In the genomic region with DNA sequence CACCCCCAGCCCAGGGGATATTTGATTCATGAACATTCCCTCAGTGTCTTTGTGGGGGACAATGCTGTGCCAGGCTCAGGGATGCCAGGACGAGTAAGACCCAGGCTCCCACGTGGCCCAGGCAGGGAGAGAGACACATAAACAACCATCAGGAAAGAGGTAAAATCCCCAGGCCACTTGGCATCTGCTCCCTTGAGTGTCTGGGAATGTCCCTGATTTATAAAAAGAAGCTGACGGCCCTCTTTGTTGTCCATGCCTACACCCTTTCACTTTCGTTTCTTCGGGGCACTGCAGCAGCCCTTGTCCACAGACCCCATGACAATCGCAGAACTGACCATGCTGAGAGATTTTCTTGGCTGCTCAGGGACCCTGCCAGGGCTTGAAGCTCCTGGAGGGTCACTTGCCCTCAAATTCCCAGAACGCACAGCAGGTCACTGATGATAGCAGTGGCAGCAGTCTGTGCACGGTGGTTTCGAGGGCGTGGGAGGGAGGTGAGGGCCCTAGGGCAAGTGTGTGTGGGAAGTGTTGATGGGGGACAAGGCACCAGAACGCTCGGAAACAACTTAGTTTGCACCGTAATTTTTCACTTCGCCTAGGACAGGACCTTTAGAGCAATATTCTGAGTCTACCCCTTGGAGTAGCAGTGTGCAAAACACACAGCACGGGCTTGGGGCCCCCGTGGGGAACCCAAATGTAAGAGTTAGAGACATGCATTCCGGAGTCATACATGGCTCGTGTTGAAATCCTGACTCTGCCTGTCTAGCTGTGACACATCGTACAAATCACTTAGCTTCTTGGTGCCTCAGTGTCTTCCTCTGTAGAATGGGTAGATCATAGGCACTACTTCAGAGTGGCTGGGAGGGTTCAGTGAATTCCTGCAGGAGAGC, we compare ENCODE assay signal across 1 cellular context.
TF ChIP-seq lines count a peak whose summit lies in the region.

No MANE protein-coding gene starts in this region.

TF ChIP-seq in SK-N-SH treated with all-trans-retinoic acid at 6 μM for 48 hours, 23 proteins besides CTCF, POLR2A, EP300 and RAD21 (continued from another document):
- TF ChIP-seq, protein P1, sequence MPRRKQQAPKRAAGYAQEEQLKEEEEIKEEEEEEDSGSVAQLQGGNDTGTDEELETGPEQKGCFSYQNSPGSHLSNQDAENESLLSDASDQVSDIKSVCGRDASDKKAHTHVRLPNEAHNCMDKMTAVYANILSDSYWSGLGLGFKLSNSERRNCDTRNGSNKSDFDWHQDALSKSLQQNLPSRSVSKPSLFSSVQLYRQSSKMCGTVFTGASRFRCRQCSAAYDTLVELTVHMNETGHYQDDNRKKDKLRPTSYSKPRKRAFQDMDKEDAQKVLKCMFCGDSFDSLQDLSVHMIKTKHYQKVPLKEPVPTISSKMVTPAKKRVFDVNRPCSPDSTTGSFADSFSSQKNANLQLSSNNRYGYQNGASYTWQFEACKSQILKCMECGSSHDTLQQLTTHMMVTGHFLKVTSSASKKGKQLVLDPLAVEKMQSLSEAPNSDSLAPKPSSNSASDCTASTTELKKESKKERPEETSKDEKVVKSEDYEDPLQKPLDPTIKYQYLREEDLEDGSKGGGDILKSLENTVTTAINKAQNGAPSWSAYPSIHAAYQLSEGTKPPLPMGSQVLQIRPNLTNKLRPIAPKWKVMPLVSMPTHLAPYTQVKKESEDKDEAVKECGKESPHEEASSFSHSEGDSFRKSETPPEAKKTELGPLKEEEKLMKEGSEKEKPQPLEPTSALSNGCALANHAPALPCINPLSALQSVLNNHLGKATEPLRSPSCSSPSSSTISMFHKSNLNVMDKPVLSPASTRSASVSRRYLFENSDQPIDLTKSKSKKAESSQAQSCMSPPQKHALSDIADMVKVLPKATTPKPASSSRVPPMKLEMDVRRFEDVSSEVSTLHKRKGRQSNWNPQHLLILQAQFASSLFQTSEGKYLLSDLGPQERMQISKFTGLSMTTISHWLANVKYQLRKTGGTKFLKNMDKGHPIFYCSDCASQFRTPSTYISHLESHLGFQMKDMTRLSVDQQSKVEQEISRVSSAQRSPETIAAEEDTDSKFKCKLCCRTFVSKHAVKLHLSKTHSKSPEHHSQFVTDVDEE (CRISPR knock-in tag; IDR thresholded peaks at IDR 0.05), result no peak
